14 cellular contexts compared by ENCODE assay signal in genomic region chr10:60955321-60955720, GRCh38.
"Had no signal": no experiment of that assay in that cellular context is flagged by ENCODE, and none has a peak within 500 bp of the region (broad histone marks: within the 10 kb centered on the region; RNA-seq: fewer than 3 reads in every experiment).

No MANE protein-coding gene starts in this region.

- H3K27ac ChIP-seq: heart left ventricle, left ventricle myocardium inferior, psoas muscle had no signal

- H3K4me3 Mint-ChIP-seq: activated CD8-positive, alpha-beta memory T cell treated with anti-CD3 and anti-CD28 coated beads, Interleukin-2, amount 10 ng/mL, durations not matched to agents 7 days and 5 days; activated T-cell treated with anti-CD3 and anti-CD28 coated beads, Interleukin-2, amount 50 U/mL, for 24 hours; nephron progenitor cell; T-helper 2 cell treated with Interferon-gamma antibody and Interleukin-4, amounts not matched to agents 5 μg/mL and 100 μg/mL, for 36 hours had no signal

- H3K36me3 Mint-ChIP-seq: activated CD8-positive, alpha-beta memory T cell treated with anti-CD3 and anti-CD28 coated beads, Interleukin-2, amount 10 ng/mL, durations not matched to agents 7 days and 5 days; activated naive CD4-positive, alpha-beta T cell treated with anti-CD3 and anti-CD28 coated beads, Interleukin-2, amount 50 U/mL, for 72 hours had no signal

- ATAC-seq: activated CD4-positive, CD25-positive, alpha-beta regulatory T cell treated with anti-CD3 and anti-CD28 coated beads, Interleukin-2, amount 50 U/mL, for 24 hours; activated CD8-positive, alpha-beta memory T cell treated with anti-CD3 and anti-CD28 coated beads, Interleukin-2, amount 10 ng/mL, durations not matched to agents 7 days and 5 days; activated naive CD4-positive, alpha-beta T cell treated with anti-CD3 and anti-CD28 coated beads, Interleukin-2, amount 50 U/mL, for 72 hours; heart left ventricle; psoas muscle had no signal

- H3K27me3 ChIP-seq: heart left ventricle had no signal

- DNase-seq: activated CD4-positive, alpha-beta T cell treated with anti-CD3 and anti-CD28 coated beads, Interleukin-2, amount 50 U/mL, for 48 hours; activated CD8-positive, alpha-beta memory T cell treated with anti-CD3 and anti-CD28 coated beads, Interleukin-2, amount 10 ng/mL, durations not matched to agents 7 days and 5 days; activated effector memory CD4-positive, alpha-beta T cell treated with anti-CD3 and anti-CD28 coated beads, Interleukin-2, amount 50 U/mL, for 16 hours; activated T-cell treated with anti-CD3 and anti-CD28 coated beads, Interleukin-2, amount 50 U/mL, for 24 hours; foreskin melanocyte; heart left ventricle; left ventricle myocardium inferior; mesendoderm; nephron progenitor cell; psoas muscle; stimulated activated CD4-positive, alpha-beta T cell treated with anti-CD3 and anti-CD28 coated beads, Interleukin-15, amount 100 ng/mL, for 24 hours had no signal

- H3K9me3 Mint-ChIP-seq: activated naive CD4-positive, alpha-beta T cell treated with anti-CD3 and anti-CD28 coated beads, Interleukin-2, amount 50 U/mL, for 72 hours; activated T-cell treated with anti-CD3 and anti-CD28 coated beads, Interleukin-2, amount 50 U/mL, for 24 hours; nephron progenitor cell; T-helper 2 cell treated with Interferon-gamma antibody and Interleukin-4, amounts not matched to agents 5 μg/mL and 100 μg/mL, for 36 hours had no signal

- H3K9me3 ChIP-seq: heart left ventricle, left ventricle myocardium inferior, psoas muscle had no signal

- H3K36me3 ChIP-seq: heart left ventricle, left ventricle myocardium inferior had no signal

- H3K27ac Mint-ChIP-seq: activated CD8-positive, alpha-beta memory T cell treated with anti-CD3 and anti-CD28 coated beads, Interleukin-2, amount 10 ng/mL, durations not matched to agents 7 days and 5 days; activated naive CD4-positive, alpha-beta T cell treated with anti-CD3 and anti-CD28 coated beads, Interleukin-2, amount 50 U/mL, for 72 hours; activated T-cell treated with anti-CD3 and anti-CD28 coated beads, Interleukin-2, amount 50 U/mL, for 24 hours; nephron progenitor cell; T-helper 2 cell treated with Interferon-gamma antibody and Interleukin-4, amounts not matched to agents 5 μg/mL and 100 μg/mL, for 36 hours had no signal

- H3K4me3 ChIP-seq: heart left ventricle, left ventricle myocardium inferior, psoas muscle had no signal

- H3K4me1 Mint-ChIP-seq: nephron progenitor cell had no signal

- H3K4me1 ChIP-seq: psoas muscle had no signal
